8 cellular contexts compared by ENCODE assay signal in genomic region chr6:165662041-165662491, GRCh38. TPM values are rescaled to one million over a fixed set of nuclear protein-coding genes. Genes with fewer than 3 reads are reported as not detected.
DNase-seq lines count a peak whose midpoint lies in the region; ATAC-seq, FAIRE-seq and TF ChIP-seq lines count a peak whose summit lies in the region.
"Had no signal": no experiment of that assay in that cellular context is flagged by ENCODE, and none has a peak within 500 bp of the region (broad histone marks: within the 10 kb centered on the region; RNA-seq: fewer than 3 reads in every experiment).

No MANE protein-coding gene starts in this region.

- H3K27ac ChIP-seq in HEK293 (ENCODE audit: extremely low read depth, low read depth, low read length), result peak overlapping the region; percentile 89; the same call in 1 of the 2 replicates
- H3K27ac ChIP-seq in kidney (ENCODE audit: low read depth in 2 of 2, low read length in 2 of 2), result peak overlapping the region; percentile 75 to 79
- no peak overlapping the region for H3K27ac ChIP-seq in subcutaneous abdominal adipose tissue (ENCODE audit: low read depth, low read length)
- H3K27ac ChIP-seq in CD8-positive, alpha-beta T cell (ENCODE audit: low read depth, low read length), result no peak overlapping the region

- TF ChIP-seq CTCF in HEK293 (tag by site-specific recombination; IDR thresholded peaks at IDR 0.05) (no peak), kidney (IDR thresholded peaks at IDR 0.05; ENCODE audit: borderline replicate concordance, extremely low read depth, insufficient read depth) (no peak)
- no peak for TF ChIP-seq CTCF in CD8-positive, alpha-beta T cell (IDR thresholded peaks at IDR 0.05)

- FAIRE-seq in kidney (lab: Jason Lieb, UNC), result no peak

- peaks cover 7% of the 10 kb centered on the region for H3K4me1 Mint-ChIP-seq in CD8-positive, alpha-beta T cell (ENCODE audit: low read depth)

- no peak for ATAC-seq in CD8-positive, alpha-beta T cell
- ATAC-seq in esophagus mucosa, result no peak

- CTCF ChIA-PET in HEK293 (lab: Yijun Ruan, JAX), result interaction anchor here (1.4 kb wide), 1 partner anchor 222 kb away, joined by 8 read pairs; no protein-coding TSS in a partner anchor
- CTCF ChIA-PET in CD8-positive, alpha-beta T cell (lab: Charles Lee), result no interaction called here

- peaks cover 37% of the 10 kb centered on the region for H3K4me1 ChIP-seq in HEK293 (ENCODE audit: control insufficient read depth, insufficient read depth, low read length)
- H3K4me1 ChIP-seq in adipocyte (ENCODE audit: control insufficient read depth, insufficient read depth, low read length), result peaks cover 8% of the 10 kb centered on the region
- H3K4me1 ChIP-seq in kidney (ENCODE audit: control insufficient read depth in 1 of 2, insufficient read depth in 1 of 2, low read depth in 1 of 2, low read length in 2 of 2), result peaks cover 0 to 12% of the 10 kb centered on the region in 2 donors
- H3K4me1 ChIP-seq in subcutaneous abdominal adipose tissue (ENCODE audit: control insufficient read depth in 5 of 5, insufficient read depth in 5 of 5, low read length in 5 of 5), result peaks cover 2 to 39% (median 35%) of the 10 kb centered on the region in 5 donors
- H3K4me1 ChIP-seq in CD8-positive, alpha-beta T cell (ENCODE audit: insufficient read depth, low read length), result no peaks in the 10 kb centered on the region

- H3K36me3 Mint-ChIP-seq in CD8-positive, alpha-beta T cell, result no peaks in the 10 kb centered on the region

- peak overlapping the region; percentile 66 for H3K4me3 ChIP-seq in HEK293 (ENCODE audit: low read depth, low read length)
- peak overlapping the region; percentile 75 for H3K4me3 ChIP-seq in adipocyte (ENCODE audit: low read length)
- peak overlapping the region; percentile 60 to 74 for H3K4me3 ChIP-seq in kidney (ENCODE audit: low read length in 2 of 2)
- H3K4me3 ChIP-seq in subcutaneous abdominal adipose tissue (ENCODE audit: low read depth in 1 of 5, low read length in 5 of 5), result peak overlapping the region in 4 of 5 donors; percentile 66 to 70 (median 70)
- H3K4me3 ChIP-seq in CD8-positive, alpha-beta T cell (ENCODE audit: low read depth, low read length), result no peak overlapping the region

- H3K9ac ChIP-seq in adipocyte (ENCODE audit: low read length), result no peak overlapping the region
- peak overlapping the region in 1 of 2 donors; percentile 75 for H3K9ac ChIP-seq in kidney (ENCODE audit: low read length in 2 of 2)
- peak overlapping the region in 1 of 5 donors; percentile 49 for H3K9ac ChIP-seq in subcutaneous abdominal adipose tissue (ENCODE audit: low read length in 5 of 5)

- H3K9me3 Mint-ChIP-seq in CD8-positive, alpha-beta T cell, result no peaks in the 10 kb centered on the region
- H3K9me3 Mint-ChIP-seq: activated naive CD4-positive, alpha-beta T cell treated with anti-CD3 and anti-CD28 coated beads, Interleukin-2, amount 50 U/mL, for 72 hours had no signal

- no peaks in the 10 kb centered on the region for H3K36me3 ChIP-seq in HEK293 (ENCODE audit: control insufficient read depth in 2 of 2, insufficient read depth in 1 of 2, low read length in 2 of 2)
- H3K36me3 ChIP-seq in adipocyte (ENCODE audit: control insufficient read depth, insufficient read depth, low read length, severe bottlenecking), result no peaks in the 10 kb centered on the region
- no peaks in the 10 kb centered on the region for H3K36me3 ChIP-seq in kidney (ENCODE audit: control insufficient read depth in 1 of 2, insufficient read depth in 2 of 2, low read length in 2 of 2)
- H3K36me3 ChIP-seq in subcutaneous abdominal adipose tissue (ENCODE audit: control insufficient read depth in 5 of 5, insufficient read depth in 5 of 5, low read length in 5 of 5), result no peaks in the 10 kb centered on the region
- no peaks in the 10 kb centered on the region for H3K36me3 ChIP-seq in CD8-positive, alpha-beta T cell (ENCODE audit: insufficient read depth, low read length)

- H3K9me3 ChIP-seq in HEK293 (ENCODE audit: control insufficient read depth, insufficient read depth, low read depth, low read length), result no peaks in the 10 kb centered on the region
- H3K9me3 ChIP-seq in adipocyte (ENCODE audit: control insufficient read depth, low read length), result no peaks in the 10 kb centered on the region
- no peaks in the 10 kb centered on the region for H3K9me3 ChIP-seq in kidney (ENCODE audit: control insufficient read depth in 1 of 2, low read length in 2 of 2)
- no peaks in the 10 kb centered on the region for H3K9me3 ChIP-seq in subcutaneous abdominal adipose tissue (ENCODE audit: control insufficient read depth in 5 of 5, low read length in 5 of 5)
- no peaks in the 10 kb centered on the region for H3K9me3 ChIP-seq in CD8-positive, alpha-beta T cell (ENCODE audit: low read length)

- peaks cover 42% of the 10 kb centered on the region for H3K27me3 Mint-ChIP-seq in CD8-positive, alpha-beta T cell (ENCODE audit: low read depth)

- intact Hi-C loops in kidney (cut with DNase I), result no loop called here
- intact Hi-C loops in CD8-positive, alpha-beta T cell (cut with DNase I, micrococcal nuclease), result no loop called here

- no peak overlapping the region for H3K27ac Mint-ChIP-seq in CD8-positive, alpha-beta T cell
- H3K27ac Mint-ChIP-seq: activated naive CD4-positive, alpha-beta T cell treated with anti-CD3 and anti-CD28 coated beads, Interleukin-2, amount 50 U/mL, for 72 hours had no signal

- peak; percentile 22 for DNase-seq in adipocyte (ENCODE audit: low read depth)
- peak; percentile 82 for DNase-seq in kidney
- DNase-seq in CD8-positive, alpha-beta T cell, result no peak
- DNase-seq in germinal center (ENCODE audit: low spot score), result no peak

- H3K4me3 Mint-ChIP-seq in CD8-positive, alpha-beta T cell, result no peak overlapping the region

- H3K27me3 ChIP-seq in adipocyte (replicated peaks; ENCODE audit: control insufficient read depth, insufficient read depth, low read length) (peaks cover 54% of the 10 kb centered on the region), subcutaneous abdominal adipose tissue (ENCODE audit: control insufficient read depth in 5 of 5, insufficient read depth in 4 of 5, low read length in 5 of 5) (peaks cover 30 to 51% (median 36%) of the 10 kb centered on the region in 5 donors)
- no peaks in the 10 kb centered on the region for H3K27me3 ChIP-seq in CD8-positive, alpha-beta T cell (ENCODE audit: insufficient read depth, low read length)

- POLR2A ChIA-PET in HEK293 (lab: Yijun Ruan, JAX), result interaction anchor here (0.5 kb wide), 1 partner anchor 51 kb away, joined by 4 read pairs; no protein-coding TSS in a partner anchor
- POLR2A ChIA-PET in CD8-positive, alpha-beta T cell (lab: Charles Lee), result no interaction called here

TF ChIP-seq in HEK293, 187 proteins besides CTCF, POLR2A, EP300 and RAD21 (continues in another document):
- TF ChIP-seq ZNF341 (tag by site-specific recombination; IDR thresholded peaks at IDR 0.05; ENCODE audit: low read depth), result peak; percentile 76
- no peak for TF ChIP-seq OSR2 (tag by site-specific recombination; IDR thresholded peaks at IDR 0.05)
- no peak for TF ChIP-seq ZNF548 (tag by site-specific recombination; IDR thresholded peaks at IDR 0.05)
- TF ChIP-seq ZNF433 (tag by site-specific recombination; IDR thresholded peaks at IDR 0.05; ENCODE audit: low read depth), result no peak
- no peak for TF ChIP-seq MZF1 (tag by site-specific recombination; IDR thresholded peaks at IDR 0.05; ENCODE audit: borderline replicate concordance)
- TF ChIP-seq KLF8 (tag by site-specific recombination; IDR thresholded peaks at IDR 0.05), result peak; percentile 60; the same call in 1 of the 2 replicates
- TF ChIP-seq TRIM28 (IDR thresholded peaks at IDR 0.05; ENCODE audit: borderline replicate concordance, low read length), result no peak
- TF ChIP-seq ZSCAN30 (tag by site-specific recombination; IDR thresholded peaks at IDR 0.05), result 0 out of 2 replicates have a peak, but pooled peaks have one; percentile 31
- TF ChIP-seq ZBTB21 (tag by site-specific recombination; IDR thresholded peaks at IDR 0.05), result no peak
- no peak for TF ChIP-seq ZNF501 (tag by site-specific recombination; IDR thresholded peaks at IDR 0.05)
- TF ChIP-seq, protein P1, sequence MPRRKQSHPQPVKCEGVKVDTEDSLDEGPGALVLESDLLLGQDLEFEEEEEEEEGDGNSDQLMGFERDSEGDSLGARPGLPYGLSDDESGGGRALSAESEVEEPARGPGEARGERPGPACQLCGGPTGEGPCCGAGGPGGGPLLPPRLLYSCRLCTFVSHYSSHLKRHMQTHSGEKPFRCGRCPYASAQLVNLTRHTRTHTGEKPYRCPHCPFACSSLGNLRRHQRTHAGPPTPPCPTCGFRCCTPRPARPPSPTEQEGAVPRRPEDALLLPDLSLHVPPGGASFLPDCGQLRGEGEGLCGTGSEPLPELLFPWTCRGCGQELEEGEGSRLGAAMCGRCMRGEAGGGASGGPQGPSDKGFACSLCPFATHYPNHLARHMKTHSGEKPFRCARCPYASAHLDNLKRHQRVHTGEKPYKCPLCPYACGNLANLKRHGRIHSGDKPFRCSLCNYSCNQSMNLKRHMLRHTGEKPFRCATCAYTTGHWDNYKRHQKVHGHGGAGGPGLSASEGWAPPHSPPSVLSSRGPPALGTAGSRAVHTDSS (tag by site-specific recombination; IDR thresholded peaks at IDR 0.05), result peak; percentile 55
- no peak for TF ChIP-seq ZNF146 (tag by site-specific recombination; IDR thresholded peaks at IDR 0.05)
- peak; percentile 60 for TF ChIP-seq SP2 (tag by site-specific recombination; IDR thresholded peaks at IDR 0.05)
- peak; percentile 42 for TF ChIP-seq SP3 (tag by site-specific recombination; IDR thresholded peaks at IDR 0.05)
- TF ChIP-seq ZNF223 (tag by site-specific recombination; IDR thresholded peaks at IDR 0.05), result no peak
- TF ChIP-seq WT1 (tag by site-specific recombination; IDR thresholded peaks at IDR 0.05), result 0 out of 2 replicates have a peak, but pooled peaks have one; percentile 30
- TF ChIP-seq IKZF3 (tag by site-specific recombination; IDR thresholded peaks at IDR 0.05), result 0 out of 2 replicates have a peak, but pooled peaks have one; percentile 43
- no peak for TF ChIP-seq YY1 (tag by site-specific recombination; IDR thresholded peaks at IDR 0.05)

RNA-seq across cellular contexts. Expression of gene PDE10A, which starts 1.0 kb away (rescaled TPM):
- total RNA-seq in kidney, result 23.1 TPM
- polyA plus RNA-seq in kidney (ENCODE audit: insufficient read depth, low read depth, low replicate concordance), result 4.8 TPM
- total RNA-seq in CD8-positive, alpha-beta T cell, result not detected
- total RNA-seq in esophagus mucosa, result 0.72 TPM
- total RNA-seq: activated naive CD4-positive, alpha-beta T cell treated with anti-CD3 and anti-CD28 coated beads, Interleukin-2, amount 50 U/mL, for 72 hours had no signal

Comparison
In these comparisons a context has a peak if more than half of its experiments do, and no peak if none do; other contexts are left out.
1. H3K27ac ChIP-seq: peak in HEK293 (single experiment) and kidney (2 of 2); none in subcutaneous abdominal adipose tissue (single experiment) and CD8-positive, alpha-beta T cell (single experiment).
2. DNase-seq: peak in adipocyte (single experiment) and kidney (single experiment); none in CD8-positive, alpha-beta T cell (0 of 7) and germinal center (single experiment).
3. RNA of gene PDE10A, which starts 1.0 kb away (total RNA-seq): 23.1 TPM in kidney (single experiment); 0.72 TPM in esophagus mucosa (single experiment) and not detected in CD8-positive, alpha-beta T cell; every median in the first group is over 10 times any median in the second.